In the genomic region with DNA sequence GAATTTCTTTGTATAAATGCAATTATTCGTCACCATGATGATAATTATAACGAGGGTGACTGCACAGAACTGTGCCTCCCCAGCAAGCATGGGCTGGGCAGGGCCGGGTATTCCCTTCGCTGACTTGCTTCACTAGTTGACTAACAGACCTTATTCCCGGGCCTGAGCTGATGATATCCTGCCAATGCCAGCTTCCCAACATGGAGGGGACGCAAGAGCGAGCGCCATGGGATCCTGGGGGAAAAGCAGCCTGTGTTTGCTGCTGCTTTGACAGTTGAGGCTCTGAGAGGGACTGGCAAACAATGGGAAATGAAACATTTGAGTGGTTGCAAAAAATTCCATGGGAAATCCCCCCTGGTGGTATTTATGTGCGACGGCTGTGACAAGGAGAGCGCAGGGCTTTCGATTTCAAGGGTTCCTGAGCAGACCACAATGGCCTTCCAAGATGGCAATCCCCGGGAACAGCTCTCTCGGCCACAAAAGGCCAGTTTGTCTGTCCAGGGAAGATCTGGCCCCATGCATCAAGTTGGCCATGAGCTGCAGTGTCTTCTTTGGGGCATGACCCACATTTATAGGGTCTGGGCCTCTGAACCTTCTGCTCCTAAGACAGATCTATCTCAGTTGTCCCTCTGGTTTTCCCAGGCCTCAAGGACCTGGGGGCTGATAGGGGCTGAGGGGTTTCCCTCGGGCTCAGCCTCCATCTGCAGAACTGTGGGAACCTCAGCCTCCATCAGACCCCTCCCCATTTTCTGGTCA, we compare ENCODE assay signal across 11 cellular contexts. TPM values are rescaled to one million over a fixed set of nuclear protein-coding genes. Genes with fewer than 3 reads are reported as not detected.
A peak's percentile ranks its signal among the peaks of the same experiment; 100 is the strongest.
DNase-seq lines count a peak whose midpoint lies in the region; ATAC-seq, FAIRE-seq and TF ChIP-seq lines count a peak whose summit lies in the region.
"Had no signal": no experiment of that assay in that cellular context is flagged by ENCODE, and none has a peak within 500 bp of the region (broad histone marks: within the 10 kb centered on the region; RNA-seq: fewer than 3 reads in every experiment).

No MANE protein-coding gene starts in this region.

- DNase-seq in CD1c-positive myeloid dendritic cell (ENCODE audit: extremely low spot score) (peak; percentile 52), GM19239 (ENCODE audit: insufficient read length, low spot score) (no peak), astrocyte of the hippocampus (ENCODE audit: low read depth, low spot score) (peak; percentile 65), HAP-1 (ENCODE audit: low spot score in 2 of 2) (no peak), GM13976 (ENCODE audit: low spot score) (no peak), A172 (ENCODE audit: low spot score) (no peak)
- no peak for DNase-seq in stimulated activated CD4-positive, alpha-beta T cell treated with anti-CD3 and anti-CD28 coated beads, Interleukin-12 subunit alpha, Interleukin-12 subunit beta, amount 100 ng/mL, for 4 hours
- DNase-seq: CD8-positive, alpha-beta memory T cell; SK-N-SH had no signal

- H3K9me3 ChIP-seq in HAP-1 = no peaks in the 10 kb centered on the region
- H3K9me3 ChIP-seq: SK-N-SH had no signal

- no peaks in the 10 kb centered on the region for H3K36me3 ChIP-seq in HAP-1 (replicated peaks)

- FAIRE-seq in GM19239 (lab: Jason Lieb, UNC) = peak; percentile 21

- H3K27me3 ChIP-seq in HAP-1 (ENCODE audit: low read depth) = no peaks in the 10 kb centered on the region

- ATAC-seq in HG03066 (IDR thresholded peaks at IDR 0.05; ENCODE audit: low read depth, unreplicated experiment) = peak; percentile 27
- ATAC-seq: esophagus mucosa had no signal

- no peak for TF ChIP-seq CTCF in GM13976 (IDR thresholded peaks at IDR 0.05; ENCODE audit: borderline replicate concordance, control extremely low read depth, extremely low read depth, insufficient read depth, missing control alignments)

- in situ Hi-C loops in HAP-1 (cut with MboI; ENCODE audit: low sequenced_read_pairs) (no loop called here), GM13976 (cut with MboI; ENCODE audit: low sequenced_read_pairs, unreplicated experiment) (no loop called here)

- no peak overlapping the region for H3K4me3 ChIP-seq in HAP-1

- peaks cover 18% of the 10 kb centered on the region for H3K4me1 ChIP-seq in HAP-1

RNA-seq across cellular contexts. Expression of gene MAP1LC3B2, which starts 21.9 kb away (rescaled TPM):
- total RNA-seq in A172 (2014; rRNA removed; shearing (Covaris generic)) = 1.8 TPM in 1 of 2 replicates, not detected in the other

Comparison
In these comparisons a context has a peak if more than half of its experiments do, and no peak if none do; other contexts are left out.
1. DNase-seq: peak in CD1c-positive myeloid dendritic cell (single experiment) and astrocyte of the hippocampus (single experiment); none in GM19239 (single experiment), HAP-1 (0 of 2), stimulated activated CD4-positive, alpha-beta T cell treated with anti-CD3 and anti-CD28 coated beads, Interleukin-12 subunit alpha, Interleukin-12 subunit beta, amount 100 ng/mL, for 4 hours (single experiment), GM13976 (single experiment) and A172 (single experiment).